1 cellular context compared by ENCODE assay signal in the genomic region with DNA sequence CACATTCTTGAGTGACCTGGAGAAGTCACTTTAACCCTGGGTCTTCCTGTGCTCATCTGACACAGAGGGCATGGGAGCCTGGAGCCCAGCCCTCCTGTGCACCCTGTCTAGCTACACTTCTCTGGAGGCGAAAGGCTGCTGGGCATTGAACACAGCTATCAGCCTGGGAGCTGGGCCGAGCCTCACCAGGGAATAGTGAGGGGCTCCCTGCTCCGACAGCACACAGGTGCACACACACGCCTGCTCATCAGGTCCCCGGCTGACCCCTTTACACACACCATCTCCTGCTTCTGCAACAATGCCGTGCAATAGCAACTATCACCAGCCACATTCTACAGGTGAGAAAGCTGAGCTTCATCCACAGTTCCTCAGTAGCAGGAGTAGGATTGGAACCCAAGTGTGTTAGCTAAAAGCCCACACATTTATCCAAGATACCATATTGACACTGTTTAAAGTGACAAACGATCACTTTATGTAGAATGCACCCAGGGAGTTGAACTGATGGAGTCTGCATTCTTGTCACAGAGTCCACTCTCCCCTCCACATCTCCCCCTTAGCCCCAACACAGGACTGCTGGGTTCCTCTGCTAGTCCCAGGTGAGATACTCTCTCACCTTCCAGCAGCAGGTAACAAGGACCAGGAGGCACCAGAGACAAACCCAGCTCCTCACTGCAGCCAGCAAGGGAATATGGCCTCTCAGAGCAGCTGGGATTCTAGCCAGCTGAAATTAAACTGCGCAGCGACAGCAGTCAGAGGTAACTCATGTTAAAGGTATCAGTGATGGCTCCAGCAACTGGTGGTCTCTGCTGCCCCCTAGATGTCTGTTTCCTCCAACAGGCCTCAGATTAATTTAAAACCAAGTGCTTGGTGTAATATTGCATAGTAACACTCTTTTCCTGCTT.
TF ChIP-seq lines count a peak whose summit lies in the region.

No MANE protein-coding gene starts in this region.

TF ChIP-seq in H1, 55 proteins besides CTCF, POLR2A, EP300 and RAD21:
- TF ChIP-seq ASH2L (IDR thresholded peaks at IDR 0.05; ENCODE audit: low read length) (no peak), YY1 (IDR thresholded peaks at IDR 0.05; ENCODE audit: low read depth, low read length) (0 out of 2 replicates have a peak, but pooled peaks have one; percentile 21), RXRA (IDR thresholded peaks at IDR 0.05; ENCODE audit: insufficient read depth, low read depth, low read length) (no peak), NRF1 (IDR thresholded peaks at IDR 0.05; ENCODE audit: low read depth, low read length) (no peak)
- TF ChIP-seq, protein P1, sequence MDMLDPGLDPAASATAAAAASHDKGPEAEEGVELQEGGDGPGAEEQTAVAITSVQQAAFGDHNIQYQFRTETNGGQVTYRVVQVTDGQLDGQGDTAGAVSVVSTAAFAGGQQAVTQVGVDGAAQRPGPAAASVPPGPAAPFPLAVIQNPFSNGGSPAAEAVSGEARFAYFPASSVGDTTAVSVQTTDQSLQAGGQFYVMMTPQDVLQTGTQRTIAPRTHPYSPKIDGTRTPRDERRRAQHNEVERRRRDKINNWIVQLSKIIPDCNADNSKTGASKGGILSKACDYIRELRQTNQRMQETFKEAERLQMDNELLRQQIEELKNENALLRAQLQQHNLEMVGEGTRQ (IDR thresholded peaks at IDR 0.05; ENCODE audit: low read length) = no peak
